ENCODE assay signal across 8 cellular contexts in genomic region chr10:19815036-19815435, GRCh38. TPM values are rescaled to one million over a fixed set of nuclear protein-coding genes. Genes with fewer than 3 reads are reported as not detected.
DNase-seq lines count a peak whose midpoint lies in the region; ATAC-seq, FAIRE-seq and TF ChIP-seq lines count a peak whose summit lies in the region.
"Had no signal": no experiment of that assay in that cellular context is flagged by ENCODE, and none has a peak within 500 bp of the region (broad histone marks: within the 10 kb centered on the region; RNA-seq: fewer than 3 reads in every experiment).

No MANE protein-coding gene starts in this region.

- peaks cover 34% of the 10 kb centered on the region for H3K27me3 ChIP-seq in NT2/D1 (ENCODE audit: insufficient read depth, insufficient read length)
- no peaks in the 10 kb centered on the region for H3K27me3 ChIP-seq in H1 (replicated peaks in 1 of 4; ENCODE audit: control insufficient read depth in 3 of 4, extremely low read depth in 1 of 4, insufficient read depth in 3 of 4, low read length in 3 of 4)
- peaks cover 0 to 15% of the 10 kb centered on the region in 2 donors for H3K27me3 ChIP-seq in muscle layer of colon (ENCODE audit: control insufficient read depth in 1 of 2, insufficient read depth in 2 of 2, low read length in 2 of 2)
- H3K27me3 ChIP-seq in tibial artery = no peaks in the 10 kb centered on the region

- H3K9me3 ChIP-seq in NT2/D1 (ENCODE audit: insufficient read depth, low read length) (no peaks in the 10 kb centered on the region), H1 (ENCODE audit: insufficient read depth in 2 of 2, low read depth in 1 of 2, low read length in 1 of 2) (no peaks in the 10 kb centered on the region), muscle layer of colon (ENCODE audit: low read length) (no peaks in the 10 kb centered on the region), tibial artery (no peaks in the 10 kb centered on the region)

- no peak overlapping the region for H2AK5ac ChIP-seq in H1 (ENCODE audit: low read depth, low read length)

- H4K8ac ChIP-seq in H1 (ENCODE audit: extremely low read depth, insufficient read depth, low read length) = no peak overlapping the region

- FAIRE-seq in H1 (lab: Jason Lieb, UNC) (no peak), GM12892 (lab: Jason Lieb, UNC) (no peak)

- H4K5ac ChIP-seq in H1 (ENCODE audit: insufficient read length, low read depth, low read length) = no peak overlapping the region

- no peak overlapping the region for H3K27ac ChIP-seq in H1 (ENCODE audit: low read depth, low read length)
- peak overlapping the region; percentile 77 for H3K27ac ChIP-seq in muscle layer of colon (ENCODE audit: low read depth, low read length)
- H3K27ac ChIP-seq in tibial artery = peak overlapping the region; percentile 84 to 86

- no peak overlapping the region for H2BK120ac ChIP-seq in H1 (replicated peaks; ENCODE audit: low read depth, low read length)

- no peak overlapping the region for H2BK12ac ChIP-seq in H1 (ENCODE audit: low read depth, low read length)

- H3K79me1 ChIP-seq in H1 (ENCODE audit: low read depth, low read length) = no peaks in the 10 kb centered on the region; the same call in 1 of the 2 replicates

- H3K4me1 ChIP-seq in NT2/D1 (ENCODE audit: insufficient read depth, insufficient read length) (no peaks in the 10 kb centered on the region), H1 (replicated peaks in 1 of 4; ENCODE audit: control insufficient read depth in 3 of 4, insufficient read depth in 4 of 4, low read length in 3 of 4) (peaks cover 0 to 3% (median 0%) of the 10 kb centered on the region in 4 experiments; a peak in 2 of 7 replicates), muscle layer of colon (ENCODE audit: insufficient read depth, low read length) (peaks cover 7% of the 10 kb centered on the region), tibial artery (peaks cover 0 to 26% (median 2%) of the 10 kb centered on the region in 4 donors)

- TF ChIP-seq RAD21 in H1 (IDR thresholded peaks at IDR 0.05 in 1 of 2, conservative IDR thresholded peaks at IDR 0.05 in 1 of 2; ENCODE audit: low read depth in 2 of 2, low read length in 2 of 2) = no peak

- H3K23me2 ChIP-seq in H1 (ENCODE audit: low read depth, low read length) = peaks cover 13% of the 10 kb centered on the region

- no peak for DNase-seq in NT2/D1 (ENCODE audit: low read depth, low spot score)
- no peak for DNase-seq in H1 (ENCODE audit: low read depth in 1 of 2, low spot score in 2 of 2)
- no peak for DNase-seq in tibial artery
- DNase-seq in GM12892 (ENCODE audit: insufficient read length) = no peak
- DNase-seq: central memory CD4-positive, alpha-beta T cell had no signal

- H3K36me3 ChIP-seq in NT2/D1 (ENCODE audit: insufficient read depth, insufficient read length, low read length) = no peaks in the 10 kb centered on the region
- no peaks in the 10 kb centered on the region; a peak in 1 of 8 replicates for H3K36me3 ChIP-seq in H1 (ENCODE audit: control insufficient read depth in 2 of 4, insufficient read depth in 4 of 4, low read length in 3 of 4)
- no peaks in the 10 kb centered on the region for H3K36me3 ChIP-seq in muscle layer of colon (ENCODE audit: insufficient read depth, low read length)
- no peaks in the 10 kb centered on the region for H3K36me3 ChIP-seq in tibial artery

- H2BK20ac ChIP-seq in H1 (ENCODE audit: low read length) = no peak overlapping the region

- intact Hi-C loops in tibial artery (cut with DNase I; ENCODE audit: low total_unique reads) = loop anchor here (5.0 to 10.0 kb wide), 3 partner anchors 110 to 957 kb away; no protein-coding TSS in a partner anchor

- H2BK15ac ChIP-seq in H1 (ENCODE audit: low read length) = no peak overlapping the region

- H3K23ac ChIP-seq in H1 (ENCODE audit: insufficient read length) = no peak overlapping the region

- H2BK5ac ChIP-seq in H1 (ENCODE audit: low read depth, low read length) = 0 out of 2 replicates have a peak overlapping the region, but pooled peaks have one; percentile 86

- peaks cover 0 to 35% of the 10 kb centered on the region in 2 experiments; a peak in 3 of 4 replicates for H3K79me2 ChIP-seq in H1 (ENCODE audit: control insufficient read depth in 1 of 2, insufficient read depth in 2 of 2, low read length in 2 of 2)

- no peak for TF ChIP-seq EP300 in H1 (IDR thresholded peaks at IDR 0.05; ENCODE audit: borderline replicate concordance in 1 of 2, low read depth in 2 of 2, low read length in 2 of 2)

- no peak overlapping the region for H4K91ac ChIP-seq in H1 (replicated peaks; ENCODE audit: insufficient read length, low read length)

- no peak for TF ChIP-seq POLR2A in H1 (IDR thresholded peaks at IDR 0.05; ENCODE audit: control extremely low read depth in 1 of 2, low read depth in 2 of 2, low read length in 2 of 2)
- no peak for TF ChIP-seq POLR2A in GM12892 (IDR thresholded peaks at IDR 0.05; ENCODE audit: low read depth, low read length)

- H3K4ac ChIP-seq in H1 (replicated peaks; ENCODE audit: insufficient read length, low read depth, low read length) = no peak overlapping the region

- TF ChIP-seq CTCF in H1 (IDR thresholded peaks at IDR 0.05; ENCODE audit: control extremely low read depth in 1 of 3, insufficient read depth in 1 of 3, low read depth in 1 of 3, low read length in 3 of 3) = no peak
- no peak for TF ChIP-seq CTCF in tibial artery (IDR thresholded peaks at IDR 0.05)

- ATAC-seq in GM21528 (IDR thresholded peaks at IDR 0.05; ENCODE audit: low FRiP score, unreplicated experiment) = no peak
- no peak for ATAC-seq in GM19397 (IDR thresholded peaks at IDR 0.05; ENCODE audit: unreplicated experiment)

- peak overlapping the region; percentile 77 for H3K4me3 ChIP-seq in NT2/D1 (ENCODE audit: insufficient read length, low read depth)
- H3K4me3 ChIP-seq in H1 (ENCODE audit: extremely low read depth in 1 of 4, insufficient read depth in 2 of 4, low read depth in 3 of 4, low read length in 4 of 4) = peak overlapping the region; percentile 72 to 99 (median 89)
- peak overlapping the region; percentile 96 to 97 for H3K4me3 ChIP-seq in muscle layer of colon (ENCODE audit: low read depth in 1 of 2, low read length in 2 of 2)
- peak overlapping the region; percentile 69 to 77 for H3K4me3 ChIP-seq in tibial artery

- H4K20me1 ChIP-seq in H1 (replicated peaks in 1 of 2; ENCODE audit: control insufficient read depth in 1 of 2, insufficient read depth in 2 of 2, low read length in 2 of 2) = no peaks in the 10 kb centered on the region

- no peak overlapping the region for H3K14ac ChIP-seq in H1 (ENCODE audit: insufficient read length)

- POLR2A ChIA-PET in H1 (lab: Charles Lee; ENCODE audit: partially characterized antibody) = interaction anchor here (0.7 to 1.6 kb wide), 7 partner anchors 9 to 962 kb away, joined by 3 to 6 read pairs (median 3); no protein-coding TSS in a partner anchor

- CTCF ChIA-PET in H1 (lab: Charles Lee; ENCODE audit: partially characterized antibody) = interaction anchor here (0.7 to 1.6 kb wide), 3 partner anchors 100 to 333 kb away, joined by 3 to 4 read pairs (median 3); no protein-coding TSS in a partner anchor

- peak overlapping the region; percentile 22; the same call in 1 of the 2 replicates for H3K18ac ChIP-seq in H1 (ENCODE audit: extremely low read depth, low read length)

- H3K4me2 ChIP-seq in H1 (ENCODE audit: insufficient read depth in 1 of 2, low read depth in 2 of 2, low read length in 2 of 2) = peak overlapping the region; percentile 66 to 70

- WGBS in H1 (ENCODE audit: extremely low coverage in 1 of 2, insufficient coverage in 1 of 2, insufficient read length in 1 of 2, insufficient replicate concordance in 2 of 2, low coverage in 1 of 2, low lambda C conversion rate in 2 of 2, missing lambda C conversion rate in 1 of 2), 2 experiments = 9% methylated on average over 11 of the region's 11 CpGs; no CpG with 5 or more reads in 1 of the 2 experiments

- no peak overlapping the region for H3K56ac ChIP-seq in H1 (replicated peaks; ENCODE audit: insufficient read length, low read depth, low read length)

- no peak overlapping the region for H2AFZ ChIP-seq in H1 (ENCODE audit: low read length)

- H3K9ac ChIP-seq in NT2/D1 (ENCODE audit: insufficient read length, low read depth) (peak overlapping the region; percentile 68), H1 (replicated peaks in 1 of 4; ENCODE audit: extremely low read depth in 1 of 4, low read depth in 3 of 4, low read length in 3 of 4) (peak overlapping the region in 3 of 4 experiments; percentile 3 to 68 (median 58); a peak in 2 of 7 replicates), muscle layer of colon (ENCODE audit: low read length) (peak overlapping the region; percentile 31)

TF ChIP-seq in H1, 55 proteins besides CTCF, POLR2A, EP300 and RAD21:
- TF ChIP-seq JUN (IDR thresholded peaks at IDR 0.05; ENCODE audit: low read depth, low read length) = no peak
- TF ChIP-seq KDM1A (IDR thresholded peaks at IDR 0.05; ENCODE audit: borderline replicate concordance, low read length) = peak; percentile 57; the same call in 1 of the 2 replicates
- peak in 1 of 2 experiments; percentile 29; a peak in 1 of 4 replicates for TF ChIP-seq HDAC2 (IDR thresholded peaks at IDR 0.05; ENCODE audit: borderline replicate concordance in 1 of 2, low read depth in 2 of 2, low read length in 2 of 2)
- TF ChIP-seq TBP (IDR thresholded peaks at IDR 0.05; ENCODE audit: low read depth, low read length) = no peak

RNA-seq across cellular contexts. Expression of gene PLXDC2, which starts 1.2 kb away (rescaled TPM):
- 40.1 and 40.5 TPM in 2 replicates for total RNA-seq in H1 (2021; fragmentation: NEBNext Ultra II Directional; extraction: Animal tissue kit (Norgen Biotek cat#: 25700))
- 11.3 and 23.0 TPM in 2 replicates for polyA plus RNA-seq in H1 (2011; rRNA removed)
- polyA plus RNA-seq in H1 (2011; cell fraction: cytosol; rRNA removed) = 16.4 TPM
- 24.7 TPM for polyA plus RNA-seq in H1 (2011; cell fraction: nucleus; rRNA removed)
- 16.7 to 24.1 TPM (median 19.4 TPM) in 4 replicates for polyA plus RNA-seq in H1 (2012, experiment 1 of 2)
- 3.3 TPM for polyA plus RNA-seq in H1 (2012, experiment 2 of 2)
- polyA plus RNA-seq in H1 (2013, experiment 1 of 2) = 38.8 TPM
- 39.9 TPM for polyA plus RNA-seq in H1 (2013, experiment 2 of 2)
- polyA minus RNA-seq in H1 (2011; rRNA and poly(A)+ RNA removed) = 60.9 and 99.3 TPM in 2 replicates
- 22.5 TPM for polyA minus RNA-seq in H1 (2011; cell fraction: cytosol; rRNA and poly(A)+ RNA removed)
- polyA minus RNA-seq in H1 (2011; cell fraction: nucleus; rRNA and poly(A)+ RNA removed) = 80.5 TPM
- polyA plus RNA-seq in GM12892 (2012; ENCODE audit: missing spikeins) = 0.04 TPM
